ENCODE assay signal across 16 cellular contexts in the genomic region with DNA sequence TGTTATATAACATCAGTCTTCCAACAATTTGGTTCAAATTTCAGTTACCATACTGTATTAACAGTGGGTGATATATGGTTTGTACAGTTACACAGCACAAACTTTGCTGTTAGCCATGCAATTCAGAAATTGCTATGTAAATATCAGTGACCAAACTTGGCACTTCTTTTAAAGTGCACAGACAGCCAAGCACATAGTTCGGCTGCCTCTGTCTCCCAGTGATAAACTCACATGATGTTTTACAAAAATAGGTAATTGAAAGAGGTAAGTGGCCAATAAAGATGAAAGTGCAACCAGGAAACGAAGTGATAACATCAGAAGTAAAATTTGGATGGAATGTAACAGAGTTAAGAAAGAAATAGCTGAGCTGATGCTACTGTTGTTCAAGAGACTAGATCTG.
DNase-seq lines count a peak whose midpoint lies in the region; ATAC-seq, FAIRE-seq and TF ChIP-seq lines count a peak whose summit lies in the region.
"Had no signal": no experiment of that assay in that cellular context is flagged by ENCODE, and none has a peak within 500 bp of the region (broad histone marks: within the 10 kb centered on the region; RNA-seq: fewer than 3 reads in every experiment).

No MANE protein-coding gene starts in this region.

- H3K4me2 ChIP-seq in Karpas-422 (ENCODE audit: low read depth, low read length, poor library complexity, severe bottlenecking) (no peak overlapping the region), OCI-LY3 (ENCODE audit: low read length) (no peak overlapping the region), neural progenitor cell (no peak overlapping the region)

- no peak overlapping the region for H3K4me3 ChIP-seq in Karpas-422 (ENCODE audit: low read length)
- H3K4me3 ChIP-seq in OCI-LY3 (ENCODE audit: low read length) = no peak overlapping the region
- H3K4me3 ChIP-seq in neural progenitor cell = no peak overlapping the region
- no peak overlapping the region for H3K4me3 ChIP-seq in pancreas
- no peak overlapping the region for H3K4me3 ChIP-seq in Peyer's patch
- H3K4me3 ChIP-seq: HAP-1 had no signal

- no peak for FAIRE-seq in pancreas (lab: Jason Lieb, UNC)
- FAIRE-seq: RCC 7860 had no signal

- H3K4me3 Mint-ChIP-seq in neural progenitor cell = no peak overlapping the region
- H3K4me3 Mint-ChIP-seq: CD4-positive, alpha-beta T cell had no signal

- no peak for TF ChIP-seq POLR2A in Peyer's patch (IDR thresholded peaks at IDR 0.05)

- no peaks in the 10 kb centered on the region for H3K9me2 ChIP-seq in Karpas-422 (replicated peaks; ENCODE audit: insufficient read depth, low read length)

- no peaks in the 10 kb centered on the region for H3K36me3 Mint-ChIP-seq in neural progenitor cell

- H2AFZ ChIP-seq in Karpas-422 (ENCODE audit: low read length) (peak overlapping the region; percentile 47), OCI-LY3 (ENCODE audit: low read depth, low read length) (peak overlapping the region; percentile 75; the same call in 1 of the 2 replicates), neural progenitor cell (replicated peaks) (no peak overlapping the region)

- ATAC-seq in pancreas (no peak), HG02798 (IDR thresholded peaks at IDR 0.05; ENCODE audit: poor library complexity, unreplicated experiment) (no peak)

- DNase-seq in Karpas-422 = no peak
- DNase-seq in fibroblast of peridontal ligament (ENCODE audit: extremely low read depth) = peak; percentile 7
- no peak for DNase-seq in neural progenitor cell (ENCODE audit: low spot score)
- no peak for DNase-seq in pancreas
- DNase-seq in Peyer's patch = no peak
- DNase-seq: BE2C; CD4-positive, alpha-beta T cell; DMS79; NCI-H1436 treated with DMSO at 0.1 percent for 48 hours; NCI-H2081 treated with DMSO at 0.1 percent for 48 hours; NCI-H510A treated with DMSO at 0.1 percent for 48 hours; SHP77 treated with DMSO at 0.1 percent for 48 hours had no signal

- no peaks in the 10 kb centered on the region for H3K4me1 ChIP-seq in Karpas-422 (ENCODE audit: low read length)
- H3K4me1 ChIP-seq in OCI-LY3 (ENCODE audit: low read length) = peaks cover 13% of the 10 kb centered on the region
- no peaks in the 10 kb centered on the region for H3K4me1 ChIP-seq in neural progenitor cell
- no peaks in the 10 kb centered on the region for H3K4me1 ChIP-seq in pancreas
- no peaks in the 10 kb centered on the region for H3K4me1 ChIP-seq in Peyer's patch
- H3K4me1 ChIP-seq: BE2C, HAP-1 had no signal

- H3K9me3 Mint-ChIP-seq in neural progenitor cell = no peaks in the 10 kb centered on the region
- H3K9me3 Mint-ChIP-seq: CD4-positive, alpha-beta T cell had no signal

- H3K27ac ChIP-seq in Karpas-422 (ENCODE audit: low read length) (no peak overlapping the region), OCI-LY3 (ENCODE audit: low read length) (no peak overlapping the region), neural progenitor cell (no peak overlapping the region), pancreas (no peak overlapping the region), Peyer's patch (no peak overlapping the region)

- H3K9me3 ChIP-seq in Karpas-422 (ENCODE audit: low read length) (peaks cover 4% of the 10 kb centered on the region; the same call in 1 of the 2 replicates), OCI-LY3 (ENCODE audit: insufficient read depth, low read length) (no peaks in the 10 kb centered on the region), neural progenitor cell (ENCODE audit: low read depth) (no peaks in the 10 kb centered on the region), pancreas (no peaks in the 10 kb centered on the region), Peyer's patch (no peaks in the 10 kb centered on the region)
- H3K9me3 ChIP-seq: BE2C, HAP-1 had no signal

- no peak overlapping the region for H3K9ac ChIP-seq in Karpas-422 (ENCODE audit: low read length)
- H3K9ac ChIP-seq in OCI-LY3 (ENCODE audit: low read length) = no peak overlapping the region
- no peak overlapping the region for H3K9ac ChIP-seq in neural progenitor cell

- peaks cover 3% of the 10 kb centered on the region for H3K27me3 Mint-ChIP-seq in neural progenitor cell (ENCODE audit: insufficient read depth, low read depth)
- H3K27me3 Mint-ChIP-seq: CD4-positive, alpha-beta T cell had no signal

- H3F3A ChIP-seq in neural progenitor cell (ENCODE audit: low read depth) = no peaks in the 10 kb centered on the region

- no peaks in the 10 kb centered on the region for H3K36me3 ChIP-seq in Karpas-422 (ENCODE audit: insufficient read depth, low read length)
- no peaks in the 10 kb centered on the region for H3K36me3 ChIP-seq in OCI-LY3 (replicated peaks; ENCODE audit: low read depth, low read length)
- no peaks in the 10 kb centered on the region for H3K36me3 ChIP-seq in neural progenitor cell
- H3K36me3 ChIP-seq in pancreas = no peaks in the 10 kb centered on the region
- H3K36me3 ChIP-seq in Peyer's patch = no peaks in the 10 kb centered on the region
- H3K36me3 ChIP-seq: BE2C, HAP-1 had no signal

- TF ChIP-seq CTCF in OCI-LY3 (IDR thresholded peaks at IDR 0.05; ENCODE audit: low read depth, low read length) = no peak
- no peak for TF ChIP-seq CTCF in neural progenitor cell (IDR thresholded peaks at IDR 0.05)
- no peak for TF ChIP-seq CTCF in pancreas (IDR thresholded peaks at IDR 0.05)
- TF ChIP-seq CTCF in Peyer's patch (IDR thresholded peaks at IDR 0.05) = no peak

- H4K20me1 ChIP-seq in Karpas-422 (ENCODE audit: insufficient read depth, low read depth, low read length) (no peaks in the 10 kb centered on the region), OCI-LY3 (ENCODE audit: insufficient read depth, low read length) (no peaks in the 10 kb centered on the region), neural progenitor cell (ENCODE audit: low read depth) (no peaks in the 10 kb centered on the region)

- 18 to 21% methylated on average over 2 of the region's 2 CpGs for WGBS in pancreas, 2 donors

- H3K79me2 ChIP-seq in Karpas-422 (ENCODE audit: low read length) (no peaks in the 10 kb centered on the region), OCI-LY3 (ENCODE audit: low read length) (no peaks in the 10 kb centered on the region), neural progenitor cell (ENCODE audit: low read depth) (no peaks in the 10 kb centered on the region)

- H3K27me3 ChIP-seq in Karpas-422 (ENCODE audit: low read length) (no peaks in the 10 kb centered on the region), OCI-LY3 (ENCODE audit: low read depth, low read length) (no peaks in the 10 kb centered on the region), neural progenitor cell (no peaks in the 10 kb centered on the region), pancreas (no peaks in the 10 kb centered on the region), Peyer's patch (no peaks in the 10 kb centered on the region)
- H3K27me3 ChIP-seq: BE2C had no signal

- intact Hi-C loops in pancreas (cut with DNase I) = no loop called here

- H3K4me1 Mint-ChIP-seq in neural progenitor cell = peaks cover 25% of the 10 kb centered on the region

- peak overlapping the region; percentile 22 for H3K27ac Mint-ChIP-seq in neural progenitor cell
- H3K27ac Mint-ChIP-seq: CD4-positive, alpha-beta T cell had no signal
